In the genomic region with DNA sequence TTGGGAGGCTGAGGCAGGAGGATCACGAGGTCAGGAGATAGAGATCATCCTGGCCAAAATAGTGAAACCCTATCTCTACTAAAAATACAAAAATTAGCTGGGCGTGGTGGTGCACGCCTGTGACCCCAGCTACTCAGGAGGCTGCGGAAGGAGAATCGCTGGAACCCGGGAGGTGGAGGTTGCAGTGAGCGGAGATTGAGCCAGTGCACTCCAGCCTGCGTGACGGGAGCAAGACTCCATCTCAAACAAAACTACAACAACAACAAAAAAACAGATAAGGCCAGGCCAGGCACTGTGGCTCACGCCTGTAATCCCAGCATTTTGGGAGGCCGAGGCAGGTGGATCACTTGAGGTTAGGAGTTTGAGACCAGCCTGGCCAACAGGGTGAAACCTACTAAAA, we compare ENCODE assay signal across 18 cellular contexts. TPM values are rescaled to one million over a fixed set of nuclear protein-coding genes. Genes with fewer than 3 reads are reported as not detected.
"Had no signal": no experiment of that assay in that cellular context is flagged by ENCODE, and none has a peak within 500 bp of the region (broad histone marks: within the 10 kb centered on the region; RNA-seq: fewer than 3 reads in every experiment).

No MANE protein-coding gene starts in this region.

RNA-seq across cellular contexts. Expression of gene RNU11, which starts 3.0 kb away (rescaled TPM):
- total RNA-seq: activated B cell treated with CpG ODN at 0.5 μM for 24 hours; activated CD4-positive, alpha-beta memory T cell treated with anti-CD3 and anti-CD28 coated beads, Interleukin-2, amount 10 ng/mL, durations not matched to agents 7 days and 5 days; activated CD4-positive, alpha-beta T cell treated with anti-CD3 and anti-CD28 coated beads, Interleukin-2, amount 10 ng/mL, durations not matched to agents 24 days and 14 days; activated CD8-positive, alpha-beta memory T cell treated with anti-CD3 and anti-CD28 coated beads for 36 hours; activated naive CD4-positive, alpha-beta T cell treated with anti-CD3 and anti-CD28 coated beads for 36 hours; activated naive CD8-positive, alpha-beta T cell treated with anti-CD3 and anti-CD28 coated beads for 36 hours; activated T-cell treated with anti-CD3 and anti-CD28 coated beads, Interleukin-2, amount 50 U/mL, for 4 hours; activated T-cell treated with anti-CD3 and anti-CD28 coated beads, Interleukin-2, amount 50 U/mL, for 72 hours; activated T-helper 1 cell treated with anti-CD3 and anti-CD28 coated beads, Interleukin-12 subunit alpha, Interleukin-12 subunit beta, Interleukin-2, Interleukin-4 antibody, amounts not matched to agents 30 ng/mL and 10 ng/mL and 1 ng/mL, durations not matched to agents 14 hours and 24 hours and 36 hours; activated T-helper 17 cell treated with anti-CD3 and anti-CD28 coated beads, Interleukin-2, amount 50 U/mL, for 72 hours; adrenal gland; aorta; astrocyte; body of pancreas; breast epithelium; cardiac septum; T-cell; T-helper 1 cell treated with Interleukin-12 subunit alpha and Interleukin-12 subunit beta and Interleukin-4 antibody, amounts not matched to agents 30 ng/mL and 1 ng/mL, for 36 hours had no signal
- polyA plus RNA-seq: adrenal gland, aorta had no signal

RNA-seq across cellular contexts. Expression of gene RAB42, which starts 53.3 kb away (rescaled TPM):
- total RNA-seq: activated CD4-positive, alpha-beta memory T cell treated with anti-CD3 and anti-CD28 coated beads, Interleukin-2, amount 10 ng/mL, durations not matched to agents 7 days and 5 days; activated CD4-positive, alpha-beta T cell treated with anti-CD3 and anti-CD28 coated beads, Interleukin-2, amount 10 ng/mL, durations not matched to agents 24 days and 14 days; activated CD8-positive, alpha-beta memory T cell treated with anti-CD3 and anti-CD28 coated beads for 36 hours; activated naive CD4-positive, alpha-beta T cell treated with anti-CD3 and anti-CD28 coated beads for 36 hours; activated naive CD8-positive, alpha-beta T cell treated with anti-CD3 and anti-CD28 coated beads for 36 hours; activated T-cell treated with anti-CD3 and anti-CD28 coated beads, Interleukin-2, amount 50 U/mL, for 4 hours; activated T-helper 1 cell treated with anti-CD3 and anti-CD28 coated beads, Interleukin-12 subunit alpha, Interleukin-12 subunit beta, Interleukin-2, Interleukin-4 antibody, amounts not matched to agents 30 ng/mL and 10 ng/mL and 1 ng/mL, durations not matched to agents 14 hours and 24 hours and 36 hours; activated T-helper 17 cell treated with anti-CD3 and anti-CD28 coated beads, Interleukin-2, amount 50 U/mL, for 72 hours; T-cell; T-helper 1 cell treated with Interleukin-12 subunit alpha and Interleukin-12 subunit beta and Interleukin-4 antibody, amounts not matched to agents 30 ng/mL and 1 ng/mL, for 36 hours had no signal
